ENCODE assay signal across 14 cellular contexts in the genomic region with DNA sequence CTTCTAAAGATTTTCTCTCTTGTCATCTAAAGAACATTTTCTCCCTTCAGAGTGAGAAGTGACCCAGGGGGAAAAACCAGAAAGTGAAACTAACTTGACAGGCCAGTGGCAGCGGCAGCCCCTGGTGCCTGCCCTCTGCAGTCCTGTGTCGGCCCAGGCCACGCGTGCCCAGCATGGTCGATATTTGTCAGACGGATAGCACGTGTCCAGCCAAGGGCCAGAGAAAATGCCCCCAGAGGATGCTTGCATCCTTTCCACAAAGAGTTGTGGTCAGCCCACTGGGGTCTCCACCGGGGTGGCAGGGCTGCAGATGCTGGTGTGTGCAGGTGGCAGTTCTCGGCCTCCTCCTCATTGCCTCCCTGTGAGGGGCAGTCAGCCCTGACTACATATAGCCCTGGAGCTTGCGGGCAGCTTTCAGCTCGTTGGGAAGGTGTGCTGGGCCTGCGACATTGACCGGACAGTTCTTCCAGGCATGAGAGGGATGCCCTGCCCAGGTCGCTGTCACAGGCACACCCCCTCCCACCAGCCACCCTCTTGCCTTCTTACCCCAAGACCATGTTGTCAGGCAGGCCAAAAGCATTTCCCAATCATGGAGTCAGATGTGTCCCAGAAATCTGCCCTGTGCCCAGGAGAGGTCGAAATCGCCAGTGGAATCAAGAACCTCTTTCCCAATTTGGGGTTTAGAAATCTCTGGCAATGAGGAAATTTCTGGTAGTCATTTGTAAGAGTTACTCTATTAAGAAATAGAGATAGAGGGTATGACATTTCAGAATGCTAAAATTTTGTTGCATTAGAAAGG.
DNase-seq lines count a peak whose midpoint lies in the region; ATAC-seq and TF ChIP-seq lines count a peak whose summit lies in the region.
"Had no signal": no experiment of that assay in that cellular context is flagged by ENCODE, and none has a peak within 500 bp of the region (broad histone marks: within the 10 kb centered on the region; RNA-seq: fewer than 3 reads in every experiment).

No MANE protein-coding gene starts in this region.

- no peak overlapping the region for H2AFZ ChIP-seq in GM23248

- no peaks in the 10 kb centered on the region for H3K27me3 Mint-ChIP-seq in stimulated activated naive B cell treated with anti-CD40 and anti-IgM and Interleukin-4, amounts not matched to agents 10 μg/mL and 1 μg/mL and 100 μg/mL, for 72 hours
- H3K27me3 Mint-ChIP-seq: CD4-positive, alpha-beta T cell had no signal

- H3K27me3 ChIP-seq in GM23248 (replicated peaks; ENCODE audit: insufficient read depth) = no peaks in the 10 kb centered on the region
- no peaks in the 10 kb centered on the region for H3K27me3 ChIP-seq in effector memory CD4-positive, alpha-beta T cell (replicated peaks; ENCODE audit: control insufficient read depth, insufficient read depth, low read length, poor library complexity, severe bottlenecking)
- H3K27me3 ChIP-seq: colonic mucosa, left lung had no signal

- H3K27ac ChIP-seq in GM23248 = peak overlapping the region; percentile 90
- H3K27ac ChIP-seq in effector memory CD4-positive, alpha-beta T cell (ENCODE audit: insufficient read depth, low read length, poor library complexity, severe bottlenecking) = no peak overlapping the region
- H3K27ac ChIP-seq: colonic mucosa had no signal

- DNase-seq in GM23248 (peak; percentile 47), cardiac fibroblast (ENCODE audit: low read depth in 2 of 2) (peak; percentile 35 to 55), medulla oblongata (ENCODE audit: extremely low spot score) (peak; percentile 60)
- no peak for DNase-seq in stimulated activated naive B cell treated with anti-CD40 and anti-IgM and Interleukin-4, amounts not matched to agents 10 μg/mL and 1 μg/mL and 100 μg/mL, for 72 hours
- DNase-seq in effector memory CD4-positive, alpha-beta T cell = no peak
- no peak for DNase-seq in stimulated activated naive CD4-positive, alpha-beta T cell treated with Interleukin-2 at 50 U/mL for 16 hours (lab: John Stamatoyannopoulos, UW)
- DNase-seq: CD4-positive, alpha-beta T cell; colonic mucosa; GOT3; SW 1271 had no signal

- peaks cover 9 to 13% of the 10 kb centered on the region in 2 donors for H3K4me1 Mint-ChIP-seq in stimulated activated naive B cell treated with anti-CD40 and anti-IgM and Interleukin-4, amounts not matched to agents 10 μg/mL and 1 μg/mL and 100 μg/mL, for 72 hours

- no peaks in the 10 kb centered on the region for H3K9me3 ChIP-seq in GM23248 (ENCODE audit: low read depth)
- no peaks in the 10 kb centered on the region for H3K9me3 ChIP-seq in effector memory CD4-positive, alpha-beta T cell (ENCODE audit: control insufficient read depth, low read length)
- H3K9me3 ChIP-seq: colonic mucosa, left lung had no signal

- H3K4me1 ChIP-seq in GM23248 (ENCODE audit: insufficient read depth) = peaks cover 90% of the 10 kb centered on the region
- no peaks in the 10 kb centered on the region for H3K4me1 ChIP-seq in effector memory CD4-positive, alpha-beta T cell (ENCODE audit: control insufficient read depth, insufficient read depth, low read length, poor library complexity, severe bottlenecking)
- H3K4me1 ChIP-seq: colonic mucosa had no signal

- H3K9me2 ChIP-seq in GM23248 (ENCODE audit: insufficient read depth) = no peaks in the 10 kb centered on the region

- H3K4me3 ChIP-seq in GM23248 (no peak overlapping the region), cardiac fibroblast (replicated peaks in 1 of 2; ENCODE audit: low read depth in 2 of 2, low read length in 2 of 2) (no peak overlapping the region)
- H3K4me3 ChIP-seq in effector memory CD4-positive, alpha-beta T cell (ENCODE audit: insufficient read depth, low read depth, low read length, poor library complexity, severe bottlenecking) = no peak overlapping the region
- H3K4me3 ChIP-seq: colonic mucosa, left lung had no signal

- peaks cover 0 to 9% of the 10 kb centered on the region in 2 donors for H3K36me3 Mint-ChIP-seq in stimulated activated naive B cell treated with anti-CD40 and anti-IgM and Interleukin-4, amounts not matched to agents 10 μg/mL and 1 μg/mL and 100 μg/mL, for 72 hours
- H3K36me3 Mint-ChIP-seq: WTC11 had no signal

- 89 to 91% methylated on average over 16 of the region's 16 CpGs for WGBS in GM23248 (ENCODE audit: low coverage in 1 of 2, low lambda C conversion rate in 2 of 2, missing lambda C conversion rate in 2 of 2), 2 experiments

- in situ Hi-C loops in GM23248 (cut with MboI) = no loop called here

- peak overlapping the region; percentile 16; the same call in 1 of the 2 replicates for H3K9ac ChIP-seq in GM23248

- H4K20me1 ChIP-seq in GM23248 (ENCODE audit: insufficient read depth) = peaks cover 3% of the 10 kb centered on the region; the same call in 1 of the 2 replicates

- peak overlapping the region; percentile 19 to 25 for H3K4me3 Mint-ChIP-seq in stimulated activated naive B cell treated with anti-CD40 and anti-IgM and Interleukin-4, amounts not matched to agents 10 μg/mL and 1 μg/mL and 100 μg/mL, for 72 hours
- H3K4me3 Mint-ChIP-seq: CD4-positive, alpha-beta T cell; WTC11 had no signal

- peaks cover 76% of the 10 kb centered on the region for H3F3A ChIP-seq in GM23248 (ENCODE audit: insufficient read depth)

- peak; percentile 65 to 71 for ATAC-seq in stimulated activated naive B cell treated with anti-CD40 and anti-IgM and Interleukin-4, amounts not matched to agents 10 μg/mL and 1 μg/mL and 100 μg/mL, for 72 hours (replicated peaks)
- ATAC-seq in GM18870 (IDR thresholded peaks at IDR 0.05; ENCODE audit: unreplicated experiment) = no peak
- no peak for ATAC-seq in GM21528 (IDR thresholded peaks at IDR 0.05; ENCODE audit: low FRiP score, unreplicated experiment)
- ATAC-seq: left lung, WTC11 had no signal

- H3K27ac Mint-ChIP-seq in stimulated activated naive B cell treated with anti-CD40 and anti-IgM and Interleukin-4, amounts not matched to agents 10 μg/mL and 1 μg/mL and 100 μg/mL, for 72 hours = peak overlapping the region; percentile 22
- H3K27ac Mint-ChIP-seq: CD4-positive, alpha-beta T cell; WTC11 had no signal

- peaks cover 96% of the 10 kb centered on the region for H3K79me2 ChIP-seq in GM23248 (ENCODE audit: insufficient read depth)

- H3K4me2 ChIP-seq in GM23248 (ENCODE audit: unreplicated experiment) = peak overlapping the region; percentile 42

- 0 out of 2 replicates have a peak, but pooled peaks cover 5% of the 10 kb centered on the region for H3K36me3 ChIP-seq in GM23248 (ENCODE audit: low read depth)
- no peaks in the 10 kb centered on the region for H3K36me3 ChIP-seq in effector memory CD4-positive, alpha-beta T cell (ENCODE audit: control insufficient read depth, insufficient read depth, low read length)
- H3K36me3 ChIP-seq: colonic mucosa, left lung had no signal

- TF ChIP-seq CTCF in cardiac fibroblast (IDR thresholded peaks at IDR 0.05; ENCODE audit: low read depth, low read length) = no peak

- H3K9me3 Mint-ChIP-seq in stimulated activated naive B cell treated with anti-CD40 and anti-IgM and Interleukin-4, amounts not matched to agents 10 μg/mL and 1 μg/mL and 100 μg/mL, for 72 hours = no peaks in the 10 kb centered on the region
- H3K9me3 Mint-ChIP-seq: CD4-positive, alpha-beta T cell; WTC11 had no signal

Comparison
In these comparisons a context has a peak if more than half of its experiments do, and no peak if none do; other contexts are left out.
1. DNase-seq: peak in GM23248 (single experiment), cardiac fibroblast (2 of 2) and medulla oblongata (single experiment); none in stimulated activated naive B cell treated with anti-CD40 and anti-IgM and Interleukin-4, amounts not matched to agents 10 μg/mL and 1 μg/mL and 100 μg/mL, for 72 hours (single experiment), effector memory CD4-positive, alpha-beta T cell (0 of 3) and stimulated activated naive CD4-positive, alpha-beta T cell treated with Interleukin-2 at 50 U/mL for 16 hours (single experiment).
2. ATAC-seq: peak in stimulated activated naive B cell treated with anti-CD40 and anti-IgM and Interleukin-4, amounts not matched to agents 10 μg/mL and 1 μg/mL and 100 μg/mL, for 72 hours (2 of 2); none in GM18870 (single experiment) and GM21528 (single experiment).